8 cellular contexts compared by ENCODE assay signal in the genomic region with DNA sequence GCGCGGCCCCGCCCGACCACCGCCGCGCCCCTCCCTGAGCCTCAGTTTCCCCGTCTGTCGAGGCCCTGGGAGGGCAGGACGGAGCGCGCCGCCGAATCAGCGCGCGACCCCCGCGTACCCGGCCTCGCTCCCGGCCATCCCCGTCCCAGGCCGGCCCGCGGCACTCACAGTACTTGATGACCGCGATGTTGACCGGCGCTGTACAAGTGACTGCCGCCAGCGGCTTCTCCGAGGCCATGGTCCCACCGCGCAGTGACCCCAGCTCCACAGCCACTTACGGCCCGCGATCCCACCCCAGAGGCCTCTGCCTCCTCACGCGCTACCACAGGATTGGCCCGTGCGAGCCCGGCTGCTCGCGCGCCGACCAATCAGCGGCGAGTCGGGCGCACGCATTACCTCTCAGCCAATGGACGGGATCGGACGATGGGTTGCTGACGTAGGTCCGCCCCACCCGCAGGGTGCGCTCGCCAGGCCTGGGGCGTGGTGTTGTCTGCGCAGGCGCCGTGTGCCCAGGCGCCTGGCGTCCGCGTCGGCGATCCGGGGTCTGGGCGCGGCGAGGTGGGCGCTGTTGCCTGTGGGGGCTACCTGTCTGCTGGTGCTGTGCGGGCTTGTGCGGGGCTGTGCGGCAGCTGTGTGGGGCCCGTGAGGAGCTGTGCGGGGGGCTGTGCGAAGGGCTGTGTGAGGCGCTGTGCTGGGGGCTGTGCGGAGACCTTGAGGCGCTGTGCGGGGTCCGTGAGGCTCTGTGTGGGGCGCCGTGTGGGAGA.
DNase-seq lines count a peak whose midpoint lies in the region; ATAC-seq and TF ChIP-seq lines count a peak whose summit lies in the region.

A gene with protein sequence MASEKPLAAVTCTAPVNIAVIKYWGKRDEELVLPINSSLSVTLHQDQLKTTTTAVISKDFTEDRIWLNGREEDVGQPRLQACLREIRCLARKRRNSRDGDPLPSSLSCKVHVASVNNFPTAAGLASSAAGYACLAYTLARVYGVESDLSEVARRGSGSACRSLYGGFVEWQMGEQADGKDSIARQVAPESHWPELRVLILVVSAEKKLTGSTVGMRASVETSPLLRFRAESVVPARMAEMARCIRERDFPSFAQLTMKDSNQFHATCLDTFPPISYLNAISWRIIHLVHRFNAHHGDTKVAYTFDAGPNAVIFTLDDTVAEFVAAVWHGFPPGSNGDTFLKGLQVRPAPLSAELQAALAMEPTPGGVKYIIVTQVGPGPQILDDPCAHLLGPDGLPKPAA (minus strand): TSS at position 249 of the 764 bp plus-strand sequence. CDS start 11 bp downstream, at position 238.

- ATAC-seq in GM19023 (IDR thresholded peaks at IDR 0.05; ENCODE audit: unreplicated experiment) (peak; percentile 95), HG03280 (IDR thresholded peaks at IDR 0.05; ENCODE audit: unreplicated experiment) (peak; percentile 94)
- ATAC-seq in activated CD4-positive, CD25-positive, alpha-beta regulatory T cell treated with anti-CD3 and anti-CD28 coated beads, Interleukin-2, amount 50 U/mL, for 24 hours: peak; percentile 100

- no peak; the same call in 1 of the 2 replicates for TF ChIP-seq CTCF in AG09319 (IDR thresholded peaks at IDR 0.05; ENCODE audit: low read depth, low read length)

- peak; percentile 94 for DNase-seq in AG09319 (ENCODE audit: extremely low read depth, low read depth)
- peak; percentile 87 for DNase-seq in NCI-H446 treated with DMSO at 0.1 percent for 48 hours (lab: John Stamatoyannopoulos, UW)
- peak; percentile 98 for DNase-seq in cerebellar cortex (ENCODE audit: low spot score)
- peak; percentile 99 for DNase-seq in islet precursor cell
- DNase-seq in stimulated activated CD4-positive, alpha-beta T cell treated with anti-CD3 and anti-CD28 coated beads, Interleukin-12 subunit alpha, Interleukin-12 subunit beta, amount 100 ng/mL, for 48 hours (ENCODE audit: low read depth in 2 of 3, low spot score in 1 of 3): peak; percentile 85 to 94 (median 92)

Comparison
In these comparisons a context has a peak if more than half of its experiments do, and no peak if none do; other contexts are left out.
1. Peak in every context shown above with its lines: DNase-seq and ATAC-seq.